ENCODE assay signal across 16 cellular contexts in genomic region chr7:132742152-132742551, GRCh38.
DNase-seq lines count a peak whose midpoint lies in the region; ATAC-seq and TF ChIP-seq lines count a peak whose summit lies in the region.
"Had no signal": no experiment of that assay in that cellular context is flagged by ENCODE, and none has a peak within 500 bp of the region (broad histone marks: within the 10 kb centered on the region; RNA-seq: fewer than 3 reads in every experiment).

No MANE protein-coding gene starts in this region.

- peaks cover 12% of the 10 kb centered on the region for H3K9me3 ChIP-seq in RWPE2 (ENCODE audit: severe bottlenecking)
- peaks cover 4% of the 10 kb centered on the region; the same call in 1 of the 2 replicates for H3K9me3 ChIP-seq in PC-9 (ENCODE audit: insufficient read depth, low read depth)

- H3K27me3 ChIP-seq in RWPE2 (ENCODE audit: insufficient read depth, poor library complexity, severe bottlenecking) (no peaks in the 10 kb centered on the region), PC-9 (ENCODE audit: insufficient read depth, low read depth) (peaks cover 72% of the 10 kb centered on the region)

- TF ChIP-seq CTCF in RWPE2 (IDR thresholded peaks at IDR 0.05; ENCODE audit: poor library complexity, severe bottlenecking) = no peak
- no peak for TF ChIP-seq CTCF in fibroblast of the aortic adventitia (IDR thresholded peaks at IDR 0.05; ENCODE audit: insufficient read depth, low read length)
- no peak for TF ChIP-seq CTCF in PC-9 (conservative IDR thresholded peaks at IDR 0.05)

- CTCF ChIA-PET in activated CD8-positive, alpha-beta memory T cell treated with anti-CD3 and anti-CD28 coated beads, Interleukin-2, amount 10 ng/mL, durations not matched to agents 7 days and 5 days (lab: Charles Lee) = no interaction called here
- CTCF ChIA-PET in PC-9 (lab: Charles Lee) = no interaction called here

- peaks cover 21% of the 10 kb centered on the region for H3K27me3 Mint-ChIP-seq in activated CD8-positive, alpha-beta memory T cell treated with anti-CD3 and anti-CD28 coated beads, Interleukin-2, amount 10 ng/mL, durations not matched to agents 7 days and 5 days
- H3K27me3 Mint-ChIP-seq: activated naive CD8-positive, alpha-beta T cell treated with anti-CD3 and anti-CD28 coated beads for 36 hours had no signal

- DNase-seq in EL = peak; percentile 83
- DNase-seq in RWPE2 (ENCODE audit: low spot score) = no peak
- DNase-seq in fibroblast of the aortic adventitia (ENCODE audit: low read depth) = peak; percentile 100
- DNase-seq in sciatic nerve (ENCODE audit: low spot score) = no peak
- DNase-seq in NOMO-1 treated with DMSO at 0.1 percent for 48 hours (lab: John Stamatoyannopoulos, UW; ENCODE audit: unreplicated experiment) = no peak
- DNase-seq in activated CD8-positive, alpha-beta memory T cell treated with anti-CD3 and anti-CD28 coated beads, Interleukin-2, amount 10 ng/mL, durations not matched to agents 7 days and 5 days = no peak
- DNase-seq in PC-9 = no peak
- DNase-seq: activated CD8-positive, alpha-beta memory T cell treated with anti-CD3 and anti-CD28 coated beads for 24 hours; activated naive CD8-positive, alpha-beta T cell treated with anti-CD3 and anti-CD28 coated beads for 36 hours; DND-41; NCI-H1048; NCI-H748 treated with DMSO at 0.1 percent for 48 hours; stimulated activated naive CD4-positive, alpha-beta T cell; T-helper 2 cell had no signal

- POLR2A ChIA-PET in PC-9 (lab: Charles Lee; ENCODE audit: unreplicated experiment) = no interaction called here

- ATAC-seq in RWPE2 (ENCODE audit: low read depth) (peak; percentile 20; the same call in 1 of the 3 replicates), sciatic nerve (peak; percentile 48), HG03378 (IDR thresholded peaks at IDR 0.05; ENCODE audit: unreplicated experiment) (no peak)
- ATAC-seq in activated CD8-positive, alpha-beta memory T cell treated with anti-CD3 and anti-CD28 coated beads, Interleukin-2, amount 10 ng/mL, durations not matched to agents 7 days and 5 days = no peak
- ATAC-seq: natural killer cell treated with Interleukin-12 subunit alpha and Interleukin-12 subunit beta and Interleukin-15 and Interleukin-18, amount 100 ng/mL, for 72 hours had no signal

- H3K4me3 Mint-ChIP-seq in activated CD8-positive, alpha-beta memory T cell treated with anti-CD3 and anti-CD28 coated beads, Interleukin-2, amount 10 ng/mL, durations not matched to agents 7 days and 5 days = no peak overlapping the region
- H3K4me3 Mint-ChIP-seq: activated naive CD8-positive, alpha-beta T cell treated with anti-CD3 and anti-CD28 coated beads for 36 hours; natural killer cell treated with Interleukin-12 subunit alpha and Interleukin-12 subunit beta and Interleukin-15 and Interleukin-18, amount 100 ng/mL, for 72 hours had no signal

- no peaks in the 10 kb centered on the region for H3K79me2 ChIP-seq in PC-9 (ENCODE audit: low read depth)

- no peak overlapping the region for H3K27ac Mint-ChIP-seq in activated CD8-positive, alpha-beta memory T cell treated with anti-CD3 and anti-CD28 coated beads, Interleukin-2, amount 10 ng/mL, durations not matched to agents 7 days and 5 days
- H3K27ac Mint-ChIP-seq: activated naive CD8-positive, alpha-beta T cell treated with anti-CD3 and anti-CD28 coated beads for 36 hours; natural killer cell treated with Interleukin-12 subunit alpha and Interleukin-12 subunit beta and Interleukin-15 and Interleukin-18, amount 100 ng/mL, for 72 hours had no signal

- BruUV-seq in PC-9 (replicated peaks; lab: Mats Ljungman, UMichigan) = no TSS peak

- no peaks in the 10 kb centered on the region for H4K20me1 ChIP-seq in PC-9 (ENCODE audit: insufficient read depth)

- no peak overlapping the region for H3K4me2 ChIP-seq in PC-9

- H3K27ac ChIP-seq in RWPE2 (ENCODE audit: poor library complexity, severe bottlenecking) (no peak overlapping the region), PC-9 (no peak overlapping the region)

- H3K36me3 Mint-ChIP-seq in activated CD8-positive, alpha-beta memory T cell treated with anti-CD3 and anti-CD28 coated beads, Interleukin-2, amount 10 ng/mL, durations not matched to agents 7 days and 5 days = no peaks in the 10 kb centered on the region

- H3K4me1 Mint-ChIP-seq in activated CD8-positive, alpha-beta memory T cell treated with anti-CD3 and anti-CD28 coated beads, Interleukin-2, amount 10 ng/mL, durations not matched to agents 7 days and 5 days = no peaks in the 10 kb centered on the region
- H3K4me1 Mint-ChIP-seq: activated naive CD8-positive, alpha-beta T cell treated with anti-CD3 and anti-CD28 coated beads for 36 hours had no signal

- peaks cover 4% of the 10 kb centered on the region for H3K9me3 Mint-ChIP-seq in activated CD8-positive, alpha-beta memory T cell treated with anti-CD3 and anti-CD28 coated beads, Interleukin-2, amount 10 ng/mL, durations not matched to agents 7 days and 5 days (ENCODE audit: low read depth)

- H3K36me3 ChIP-seq in RWPE2 (ENCODE audit: low read depth) = no peaks in the 10 kb centered on the region
- H3K36me3 ChIP-seq in PC-9 (ENCODE audit: low read depth) = no peaks in the 10 kb centered on the region

- H2AFZ ChIP-seq in PC-9 = no peak overlapping the region

- no peaks in the 10 kb centered on the region for H3F3A ChIP-seq in PC-9 (ENCODE audit: insufficient read depth, low read depth)

- H3K9me2 ChIP-seq in PC-9 (ENCODE audit: insufficient read depth) = no peaks in the 10 kb centered on the region

- H3K4me1 ChIP-seq in RWPE2 (ENCODE audit: insufficient read depth, poor library complexity, severe bottlenecking) (peaks cover 20% of the 10 kb centered on the region), PC-9 (replicated peaks; ENCODE audit: insufficient read depth) (no peaks in the 10 kb centered on the region)

- intact Hi-C loops in sciatic nerve (cut with DNase I) = no loop called here
- intact Hi-C loops in PC-9 (cut with micrococcal nuclease; ENCODE audit: unreplicated experiment) = no loop called here

- H3K4me3 ChIP-seq in RWPE2 (ENCODE audit: severe bottlenecking) (no peak overlapping the region), fibroblast of the aortic adventitia (ENCODE audit: low read depth, low read length) (no peak overlapping the region), PC-9 (no peak overlapping the region)

Comparison
In these comparisons a context has a peak if more than half of its experiments do, and no peak if none do; other contexts are left out.
1. DNase-seq: peak in EL (single experiment) and fibroblast of the aortic adventitia (single experiment); none in RWPE2 (single experiment), sciatic nerve (single experiment), NOMO-1 treated with DMSO at 0.1 percent for 48 hours (single experiment), activated CD8-positive, alpha-beta memory T cell treated with anti-CD3 and anti-CD28 coated beads, Interleukin-2, amount 10 ng/mL, durations not matched to agents 7 days and 5 days (single experiment) and PC-9 (0 of 2).
2. ATAC-seq: peak in RWPE2 (single experiment) and sciatic nerve (single experiment); none in activated CD8-positive, alpha-beta memory T cell treated with anti-CD3 and anti-CD28 coated beads, Interleukin-2, amount 10 ng/mL, durations not matched to agents 7 days and 5 days (single experiment) and HG03378 (single experiment).